Comparison of ENCODE assay signal across 8 cellular contexts in genomic region chr18:58451115-58451971, GRCh38.
"Had no signal": no experiment of that assay in that cellular context is flagged by ENCODE, and none has a peak within 500 bp of the region (broad histone marks: within the 10 kb centered on the region; RNA-seq: fewer than 3 reads in every experiment).

No MANE protein-coding gene starts in this region.

- ATAC-seq: HCT116, K562 had no signal

- DNase-seq: GM23248, GOT3, H7, IMR-90 had no signal

- H3K9me3 ChIP-seq: HAP-1 had no signal

- H3K9ac ChIP-seq: GM23248 had no signal

- H3K4me3 ChIP-seq: GM23248, HAP-1, K562 had no signal

- H3K27ac ChIP-seq: GM23248, HL-60 had no signal

- FAIRE-seq: K562 had no signal

- H3K36me3 ChIP-seq: HAP-1 had no signal

- H2AFZ ChIP-seq: GM23248 had no signal
